Comparison of ENCODE assay signal across 8 cellular contexts in genomic region chr2:102619414-102620319, GRCh38. TPM values are rescaled to one million over a fixed set of nuclear protein-coding genes. Genes with fewer than 3 reads are reported as not detected.
DNase-seq lines count a peak whose midpoint lies in the region; ATAC-seq lines count a peak whose summit lies in the region.

Gene SLC9A2, plus strand, starts transcription at chr2:102619553. Its CDS starts 296 bp downstream, at chr2:102619849.

- no peaks in the 10 kb centered on the region for H3K27me3 ChIP-seq in esophagus (ENCODE audit: control insufficient read depth in 1 of 2, insufficient read depth in 2 of 2, low read length in 2 of 2)

- peak within 1 kb of the TSS; percentile 62 for H3K4me3 Mint-ChIP-seq in activated naive CD4-positive, alpha-beta T cell treated with anti-CD3 and anti-CD28 coated beads for 36 hours
- peak within 1 kb of the TSS; percentile 48 for H3K4me3 Mint-ChIP-seq in T-helper 2 cell treated with Interferon-gamma antibody and Interleukin-4, amounts not matched to agents 5 μg/mL and 100 μg/mL, for 36 hours
- peak within 1 kb of the TSS; percentile 4 to 81 (median 68) for H3K4me3 Mint-ChIP-seq in naive thymus-derived CD8-positive, alpha-beta T cell

- no peaks in the 10 kb centered on the region for H3K9me3 ChIP-seq in esophagus (ENCODE audit: control insufficient read depth in 2 of 2, insufficient read depth in 1 of 2, low read depth in 1 of 2, low read length in 1 of 2)

- H3K4me1 ChIP-seq in esophagus (ENCODE audit: control insufficient read depth in 2 of 2, insufficient read depth in 2 of 2, low read length in 1 of 2) = peaks cover 7 to 13% of the 10 kb centered on the region in 2 donors

- no peaks in the 10 kb centered on the region for H3K36me3 ChIP-seq in esophagus (ENCODE audit: control insufficient read depth in 2 of 2, insufficient read depth in 2 of 2, low read length in 1 of 2)

- H3K27me3 Mint-ChIP-seq in activated naive CD4-positive, alpha-beta T cell treated with anti-CD3 and anti-CD28 coated beads for 36 hours (ENCODE audit: low read depth) = peaks cover 60% of the 10 kb centered on the region
- peaks cover 68% of the 10 kb centered on the region for H3K27me3 Mint-ChIP-seq in T-helper 2 cell treated with Interferon-gamma antibody and Interleukin-4, amounts not matched to agents 5 μg/mL and 100 μg/mL, for 36 hours (ENCODE audit: low read depth)
- peaks cover 33 to 65% (median 59%) of the 10 kb centered on the region in 5 donors for H3K27me3 Mint-ChIP-seq in naive thymus-derived CD8-positive, alpha-beta T cell

- CTCF ChIA-PET in activated naive CD4-positive, alpha-beta T cell treated with anti-CD3 and anti-CD28 coated beads for 36 hours (lab: Charles Lee) = interaction anchor here (1.4 kb wide), 1 partner anchor 146 kb away, joined by 3 read pairs; the partner anchor contains the start of gene SLC9A4

- intact Hi-C loops in activated naive CD4-positive, alpha-beta T cell treated with anti-CD3 and anti-CD28 coated beads for 36 hours (cut with micrococcal nuclease) = no loop called here

- no peak within 1 kb of the TSS for H3K27ac ChIP-seq in esophagus (ENCODE audit: low read depth in 2 of 2, low read length in 1 of 2)

- ATAC-seq in naive thymus-derived CD8-positive, alpha-beta T cell = peak in 1 of 2 donors; percentile 43
- ATAC-seq in HG03469 (IDR thresholded peaks at IDR 0.05; ENCODE audit: unreplicated experiment) = no peak

- H3K36me3 Mint-ChIP-seq in activated naive CD4-positive, alpha-beta T cell treated with anti-CD3 and anti-CD28 coated beads for 36 hours (ENCODE audit: low read depth) = no peaks in the 10 kb centered on the region
- no peaks in the 10 kb centered on the region for H3K36me3 Mint-ChIP-seq in T-helper 2 cell treated with Interferon-gamma antibody and Interleukin-4, amounts not matched to agents 5 μg/mL and 100 μg/mL, for 36 hours (ENCODE audit: low read depth)
- H3K36me3 Mint-ChIP-seq in naive thymus-derived CD8-positive, alpha-beta T cell = peaks cover 0 to 5% (median 0%) of the 10 kb centered on the region in 3 donors

- H3K4me3 ChIP-seq in esophagus (ENCODE audit: low read depth in 1 of 2, low read length in 2 of 2) = peak within 1 kb of the TSS; percentile 51 to 55

- 2 to 3% methylated on average over 76 to 85 of the region's 85 CpGs for WGBS in esophagus, 2 donors

- no peaks in the 10 kb centered on the region for H3K9me3 Mint-ChIP-seq in activated naive CD4-positive, alpha-beta T cell treated with anti-CD3 and anti-CD28 coated beads for 36 hours
- H3K9me3 Mint-ChIP-seq in T-helper 2 cell treated with Interferon-gamma antibody and Interleukin-4, amounts not matched to agents 5 μg/mL and 100 μg/mL, for 36 hours = no peaks in the 10 kb centered on the region
- no peaks in the 10 kb centered on the region for H3K9me3 Mint-ChIP-seq in naive thymus-derived CD8-positive, alpha-beta T cell

- POLR2A ChIA-PET in naive thymus-derived CD8-positive, alpha-beta T cell (lab: Charles Lee) = no interaction called here

- no peak within 1 kb of the TSS for H3K27ac Mint-ChIP-seq in activated naive CD4-positive, alpha-beta T cell treated with anti-CD3 and anti-CD28 coated beads for 36 hours
- H3K27ac Mint-ChIP-seq in T-helper 2 cell treated with Interferon-gamma antibody and Interleukin-4, amounts not matched to agents 5 μg/mL and 100 μg/mL, for 36 hours = no peak within 1 kb of the TSS
- no peak within 1 kb of the TSS for H3K27ac Mint-ChIP-seq in naive thymus-derived CD8-positive, alpha-beta T cell

- peaks cover 12% of the 10 kb centered on the region for H3K4me1 Mint-ChIP-seq in activated naive CD4-positive, alpha-beta T cell treated with anti-CD3 and anti-CD28 coated beads for 36 hours (ENCODE audit: low read depth)
- H3K4me1 Mint-ChIP-seq in T-helper 2 cell treated with Interferon-gamma antibody and Interleukin-4, amounts not matched to agents 5 μg/mL and 100 μg/mL, for 36 hours (ENCODE audit: low read depth) = peaks cover 7% of the 10 kb centered on the region
- peaks cover 6 to 15% (median 11%) of the 10 kb centered on the region in 4 donors for H3K4me1 Mint-ChIP-seq in naive thymus-derived CD8-positive, alpha-beta T cell

- peak; percentile 21 for DNase-seq in activated naive CD4-positive, alpha-beta T cell treated with anti-CD3 and anti-CD28 coated beads for 36 hours
- DNase-seq in activated naive CD4-positive, alpha-beta T cell treated with Interleukin-2 at 50 U/mL for 16 hours = no peak
- DNase-seq in T-helper 2 cell treated with Interferon-gamma antibody and Interleukin-4, amounts not matched to agents 5 μg/mL and 100 μg/mL, for 36 hours (ENCODE audit: low spot score) = no peak
- DNase-seq in naive thymus-derived CD8-positive, alpha-beta T cell = no peak
- DNase-seq in middle frontal gyrus (ENCODE audit: extremely low spot score, low spot score) = no peak
- no peak for DNase-seq in AG08395 (ENCODE audit: low spot score)

RNA-seq across cellular contexts. Expression of gene SLC9A2, which starts in this region (rescaled TPM):
- total RNA-seq in activated naive CD4-positive, alpha-beta T cell treated with anti-CD3 and anti-CD28 coated beads for 36 hours = under 1 TPM; 0.07 TPM
- polyA plus RNA-seq in esophagus = under 1 TPM; 0.06 to 0.12 TPM
- total RNA-seq in naive thymus-derived CD8-positive, alpha-beta T cell = not detected
- polyA plus RNA-seq in naive thymus-derived CD8-positive, alpha-beta T cell = not detected

Comparison
In these comparisons a context has a peak if more than half of its experiments do, and no peak if none do; other contexts are left out.
1. Peak in DNase-seq in activated naive CD4-positive, alpha-beta T cell treated with anti-CD3 and anti-CD28 coated beads for 36 hours; RNA of the gene not detected or under 1 TPM.